1 cellular context compared by ENCODE assay signal in genomic region chr11:11841605-11842425, GRCh38.
A peak's percentile ranks its signal among the peaks of the same experiment; 100 is the strongest.
TF ChIP-seq lines count a peak whose summit lies in the region.

Gene USP47, plus strand, starts transcription at chr11:11841972. Its CDS starts 214 bp downstream, at chr11:11842186.

TF ChIP-seq in HepG2, 621 proteins besides CTCF, POLR2A, EP300 and RAD21 (continued from another document and continues in another):
- TF ChIP-seq, protein P1, sequence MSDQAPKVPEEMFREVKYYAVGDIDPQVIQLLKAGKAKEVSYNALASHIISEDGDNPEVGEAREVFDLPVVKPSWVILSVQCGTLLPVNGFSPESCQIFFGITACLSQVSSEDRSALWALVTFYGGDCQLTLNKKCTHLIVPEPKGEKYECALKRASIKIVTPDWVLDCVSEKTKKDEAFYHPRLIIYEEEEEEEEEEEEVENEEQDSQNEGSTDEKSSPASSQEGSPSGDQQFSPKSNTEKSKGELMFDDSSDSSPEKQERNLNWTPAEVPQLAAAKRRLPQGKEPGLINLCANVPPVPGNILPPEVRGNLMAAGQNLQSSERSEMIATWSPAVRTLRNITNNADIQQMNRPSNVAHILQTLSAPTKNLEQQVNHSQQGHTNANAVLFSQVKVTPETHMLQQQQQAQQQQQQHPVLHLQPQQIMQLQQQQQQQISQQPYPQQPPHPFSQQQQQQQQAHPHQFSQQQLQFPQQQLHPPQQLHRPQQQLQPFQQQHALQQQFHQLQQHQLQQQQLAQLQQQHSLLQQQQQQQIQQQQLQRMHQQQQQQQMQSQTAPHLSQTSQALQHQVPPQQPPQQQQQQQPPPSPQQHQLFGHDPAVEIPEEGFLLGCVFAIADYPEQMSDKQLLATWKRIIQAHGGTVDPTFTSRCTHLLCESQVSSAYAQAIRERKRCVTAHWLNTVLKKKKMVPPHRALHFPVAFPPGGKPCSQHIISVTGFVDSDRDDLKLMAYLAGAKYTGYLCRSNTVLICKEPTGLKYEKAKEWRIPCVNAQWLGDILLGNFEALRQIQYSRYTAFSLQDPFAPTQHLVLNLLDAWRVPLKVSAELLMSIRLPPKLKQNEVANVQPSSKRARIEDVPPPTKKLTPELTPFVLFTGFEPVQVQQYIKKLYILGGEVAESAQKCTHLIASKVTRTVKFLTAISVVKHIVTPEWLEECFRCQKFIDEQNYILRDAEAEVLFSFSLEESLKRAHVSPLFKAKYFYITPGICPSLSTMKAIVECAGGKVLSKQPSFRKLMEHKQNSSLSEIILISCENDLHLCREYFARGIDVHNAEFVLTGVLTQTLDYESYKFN (CRISPR knock-in tag; conservative IDR thresholded peaks at IDR 0.05), result peak; percentile 66
- TF ChIP-seq HNRNPL (IDR thresholded peaks at IDR 0.05; ENCODE audit: low read depth, low read length), result no peak
- TF ChIP-seq ZNF557 (CRISPR knock-in tag; IDR thresholded peaks at IDR 0.05), result 0 out of 2 replicates have a peak, but pooled peaks have one; percentile 15
- TF ChIP-seq HOXA3 (CRISPR knock-in tag; IDR thresholded peaks at IDR 0.05), result peak; percentile 95
- no peak for TF ChIP-seq ZNF496 (CRISPR knock-in tag; IDR thresholded peaks at IDR 0.05; ENCODE audit: insufficient replicate concordance)
- peak; percentile 82 for TF ChIP-seq IRX3 (CRISPR knock-in tag; IDR thresholded peaks at IDR 0.05; ENCODE audit: borderline replicate concordance, low read depth)
- peak; percentile 65; the same call in 1 of the 2 replicates for TF ChIP-seq MYC (CRISPR knock-in tag; IDR thresholded peaks at IDR 0.05; ENCODE audit: borderline replicate concordance)
- 0 out of 2 replicates have a peak, but pooled peaks have one; percentile 74 for TF ChIP-seq ZFP1 (CRISPR knock-in tag; IDR thresholded peaks at IDR 0.05)
- TF ChIP-seq ZBTB7B (CRISPR knock-in tag; IDR thresholded peaks at IDR 0.05), result no peak; the same call in 1 of the 2 replicates
- TF ChIP-seq CENPX (CRISPR knock-in tag; IDR thresholded peaks at IDR 0.05), result no peak
- peak; percentile 59; the same call in 1 of the 2 replicates for TF ChIP-seq KDM5A (IDR thresholded peaks at IDR 0.05; ENCODE audit: borderline replicate concordance, low read length)
- TF ChIP-seq ZNF792 (CRISPR knock-in tag; IDR thresholded peaks at IDR 0.05), result peak; percentile 74
- TF ChIP-seq CCAR2 (optimal IDR thresholded peaks at IDR 0.05; ENCODE audit: low read depth, low read length), result no peak
- peak; percentile 70; the same call in 1 of the 2 replicates for TF ChIP-seq ZMYM2 (CRISPR knock-in tag; IDR thresholded peaks at IDR 0.05)
- peak; percentile 9; the same call in 1 of the 2 replicates for TF ChIP-seq ZNF33B (CRISPR knock-in tag; IDR thresholded peaks at IDR 0.05)
- TF ChIP-seq, protein P2, sequence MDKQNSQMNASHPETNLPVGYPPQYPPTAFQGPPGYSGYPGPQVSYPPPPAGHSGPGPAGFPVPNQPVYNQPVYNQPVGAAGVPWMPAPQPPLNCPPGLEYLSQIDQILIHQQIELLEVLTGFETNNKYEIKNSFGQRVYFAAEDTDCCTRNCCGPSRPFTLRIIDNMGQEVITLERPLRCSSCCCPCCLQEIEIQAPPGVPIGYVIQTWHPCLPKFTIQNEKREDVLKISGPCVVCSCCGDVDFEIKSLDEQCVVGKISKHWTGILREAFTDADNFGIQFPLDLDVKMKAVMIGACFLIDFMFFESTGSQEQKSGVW (CRISPR knock-in tag; IDR thresholded peaks at IDR 0.05; ENCODE audit: borderline replicate concordance), result no peak
- no peak for TF ChIP-seq MAFK (conservative IDR thresholded peaks at IDR 0.05 in 1 of 2, IDR thresholded peaks at IDR 0.05 in 1 of 2; ENCODE audit: low read length in 2 of 2)
- TF ChIP-seq ZFX (CRISPR knock-in tag; IDR thresholded peaks at IDR 0.05; ENCODE audit: low read depth), result peak; percentile 98
- TF ChIP-seq ZNF891 (CRISPR knock-in tag; IDR thresholded peaks at IDR 0.05), result peak; percentile 73
- no peak for TF ChIP-seq ZSCAN20 (CRISPR knock-in tag; IDR thresholded peaks at IDR 0.05; ENCODE audit: borderline replicate concordance)
- TF ChIP-seq, protein P3, sequence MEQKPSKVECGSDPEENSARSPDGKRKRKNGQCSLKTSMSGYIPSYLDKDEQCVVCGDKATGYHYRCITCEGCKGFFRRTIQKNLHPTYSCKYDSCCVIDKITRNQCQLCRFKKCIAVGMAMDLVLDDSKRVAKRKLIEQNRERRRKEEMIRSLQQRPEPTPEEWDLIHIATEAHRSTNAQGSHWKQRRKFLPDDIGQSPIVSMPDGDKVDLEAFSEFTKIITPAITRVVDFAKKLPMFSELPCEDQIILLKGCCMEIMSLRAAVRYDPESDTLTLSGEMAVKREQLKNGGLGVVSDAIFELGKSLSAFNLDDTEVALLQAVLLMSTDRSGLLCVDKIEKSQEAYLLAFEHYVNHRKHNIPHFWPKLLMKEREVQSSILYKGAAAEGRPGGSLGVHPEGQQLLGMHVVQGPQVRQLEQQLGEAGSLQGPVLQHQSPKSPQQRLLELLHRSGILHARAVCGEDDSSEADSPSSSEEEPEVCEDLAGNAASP (CRISPR knock-in tag; IDR thresholded peaks at IDR 0.05; ENCODE audit: borderline replicate concordance), result 0 out of 2 replicates have a peak, but pooled peaks have one; percentile 34
- TF ChIP-seq ZKSCAN8 (CRISPR knock-in tag; IDR thresholded peaks at IDR 0.05; ENCODE audit: borderline replicate concordance), result no peak
- TF ChIP-seq FOSL1 (CRISPR knock-in tag; IDR thresholded peaks at IDR 0.05; ENCODE audit: borderline replicate concordance), result no peak
- no peak for TF ChIP-seq ZNF724P (CRISPR knock-in tag; IDR thresholded peaks at IDR 0.05; ENCODE audit: borderline replicate concordance)
- peak; percentile 90 for TF ChIP-seq ZNF501 (CRISPR knock-in tag; IDR thresholded peaks at IDR 0.05)
- no peak for TF ChIP-seq ZFP36L2 (CRISPR knock-in tag; IDR thresholded peaks at IDR 0.05)
- TF ChIP-seq TP53 (CRISPR knock-in tag; conservative IDR thresholded peaks at IDR 0.05), result no peak
- no peak for TF ChIP-seq ZNF260 (CRISPR knock-in tag; IDR thresholded peaks at IDR 0.05; ENCODE audit: borderline replicate concordance, low read depth)
- peak; percentile 29; the same call in 1 of the 2 replicates for TF ChIP-seq CEBPG (CRISPR knock-in tag; IDR thresholded peaks at IDR 0.05)
- no peak for TF ChIP-seq HNRNPH1 (optimal IDR thresholded peaks at IDR 0.05; ENCODE audit: low read depth, low read length)
- TF ChIP-seq, protein P4, sequence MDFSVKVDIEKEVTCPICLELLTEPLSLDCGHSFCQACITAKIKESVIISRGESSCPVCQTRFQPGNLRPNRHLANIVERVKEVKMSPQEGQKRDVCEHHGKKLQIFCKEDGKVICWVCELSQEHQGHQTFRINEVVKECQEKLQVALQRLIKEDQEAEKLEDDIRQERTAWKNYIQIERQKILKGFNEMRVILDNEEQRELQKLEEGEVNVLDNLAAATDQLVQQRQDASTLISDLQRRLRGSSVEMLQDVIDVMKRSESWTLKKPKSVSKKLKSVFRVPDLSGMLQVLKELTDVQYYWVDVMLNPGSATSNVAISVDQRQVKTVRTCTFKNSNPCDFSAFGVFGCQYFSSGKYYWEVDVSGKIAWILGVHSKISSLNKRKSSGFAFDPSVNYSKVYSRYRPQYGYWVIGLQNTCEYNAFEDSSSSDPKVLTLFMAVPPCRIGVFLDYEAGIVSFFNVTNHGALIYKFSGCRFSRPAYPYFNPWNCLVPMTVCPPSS (IDR thresholded peaks at IDR 0.05), result no peak
- no peak for TF ChIP-seq RFX5 (IDR thresholded peaks at IDR 0.05; ENCODE audit: low read depth, low read length)
- TF ChIP-seq NCOR1 (IDR thresholded peaks at IDR 0.05; ENCODE audit: borderline replicate concordance, low read length), result peak; percentile 28; the same call in 1 of the 2 replicates
- peak; percentile 65 for TF ChIP-seq AGO1 (IDR thresholded peaks at IDR 0.05; ENCODE audit: low read depth, low read length, poor library complexity, severe bottlenecking)
- TF ChIP-seq ATF7-NPFF (CRISPR knock-in tag; IDR thresholded peaks at IDR 0.05; ENCODE audit: low read depth), result no peak; the same call in 1 of the 2 replicates
- TF ChIP-seq ZNF253 (CRISPR knock-in tag; IDR thresholded peaks at IDR 0.05; ENCODE audit: borderline replicate concordance), result no peak; the same call in 1 of the 2 replicates
- TF ChIP-seq ZNF205 (CRISPR knock-in tag; IDR thresholded peaks at IDR 0.05), result 0 out of 2 replicates have a peak, but pooled peaks have one; percentile 75
- TF ChIP-seq AKAP8 (CRISPR knock-in tag; IDR thresholded peaks at IDR 0.05), result no peak
- peak; percentile 56 for TF ChIP-seq FOXA3 (CRISPR knock-in tag; IDR thresholded peaks at IDR 0.05)
- peak; percentile 58; the same call in 1 of the 2 replicates for TF ChIP-seq ZNF343 (CRISPR knock-in tag; IDR thresholded peaks at IDR 0.05)
- peak; percentile 72; the same call in 1 of the 2 replicates for TF ChIP-seq ZNF775 (CRISPR knock-in tag; IDR thresholded peaks at IDR 0.05; ENCODE audit: borderline replicate concordance)
- no peak for TF ChIP-seq GPBP1L1 (CRISPR knock-in tag; IDR thresholded peaks at IDR 0.05)
- 0 out of 2 replicates have a peak, but pooled peaks have one; percentile 37 for TF ChIP-seq ZSCAN31 (CRISPR knock-in tag; IDR thresholded peaks at IDR 0.05; ENCODE audit: low read depth)
- TF ChIP-seq HNF4G (IDR thresholded peaks at IDR 0.05; ENCODE audit: borderline replicate concordance, low read depth, low read length), result no peak
- TF ChIP-seq HNF4G (CRISPR knock-in tag; IDR thresholded peaks at IDR 0.05; ENCODE audit: borderline replicate concordance, low read depth), result 0 out of 2 replicates have a peak, but pooled peaks have one; percentile 59
- TF ChIP-seq CAMTA2 (CRISPR knock-in tag; IDR thresholded peaks at IDR 0.05; ENCODE audit: borderline replicate concordance), result peak; percentile 89; the same call in 1 of the 2 replicates
- TF ChIP-seq TGIF2 (CRISPR knock-in tag; IDR thresholded peaks at IDR 0.05), result 0 out of 2 replicates have a peak, but pooled peaks have one; percentile 29
- TF ChIP-seq NFIC (IDR thresholded peaks at IDR 0.05; ENCODE audit: low read length), result no peak
- peak; percentile 29; the same call in 1 of the 2 replicates for TF ChIP-seq GATAD2A (CRISPR knock-in tag; IDR thresholded peaks at IDR 0.05)
- peak; percentile 96 for TF ChIP-seq RARG (CRISPR knock-in tag; IDR thresholded peaks at IDR 0.05; ENCODE audit: low read depth)
- TF ChIP-seq, protein P5, sequence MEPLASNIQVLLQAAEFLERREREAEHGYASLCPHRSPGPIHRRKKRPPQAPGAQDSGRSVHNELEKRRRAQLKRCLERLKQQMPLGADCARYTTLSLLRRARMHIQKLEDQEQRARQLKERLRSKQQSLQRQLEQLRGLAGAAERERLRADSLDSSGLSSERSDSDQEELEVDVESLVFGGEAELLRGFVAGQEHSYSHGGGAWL (CRISPR knock-in tag; IDR thresholded peaks at IDR 0.05), result peak; percentile 74
- peak; percentile 94; the same call in 1 of the 2 replicates for TF ChIP-seq MTERF4 (CRISPR knock-in tag; IDR thresholded peaks at IDR 0.05)
- 0 out of 2 replicates have a peak, but pooled peaks have one; percentile 23 for TF ChIP-seq ZNF224 (CRISPR knock-in tag; IDR thresholded peaks at IDR 0.05)
- TF ChIP-seq SETDB1 (CRISPR knock-in tag; IDR thresholded peaks at IDR 0.05; ENCODE audit: borderline replicate concordance), result no peak
- TF ChIP-seq RBAK (CRISPR knock-in tag; IDR thresholded peaks at IDR 0.05), result no peak
- TF ChIP-seq ZNF441 (CRISPR knock-in tag; IDR thresholded peaks at IDR 0.05; ENCODE audit: borderline replicate concordance), result 0 out of 2 replicates have a peak, but pooled peaks have one; percentile 13
- TF ChIP-seq CSRNP2 (CRISPR knock-in tag; conservative IDR thresholded peaks at IDR 0.05; ENCODE audit: low read depth), result no peak
- no peak for TF ChIP-seq ZFP36 (IDR thresholded peaks at IDR 0.05; ENCODE audit: borderline replicate concordance, low read depth, low read length, partially characterized antibody)
- TF ChIP-seq, protein P6, sequence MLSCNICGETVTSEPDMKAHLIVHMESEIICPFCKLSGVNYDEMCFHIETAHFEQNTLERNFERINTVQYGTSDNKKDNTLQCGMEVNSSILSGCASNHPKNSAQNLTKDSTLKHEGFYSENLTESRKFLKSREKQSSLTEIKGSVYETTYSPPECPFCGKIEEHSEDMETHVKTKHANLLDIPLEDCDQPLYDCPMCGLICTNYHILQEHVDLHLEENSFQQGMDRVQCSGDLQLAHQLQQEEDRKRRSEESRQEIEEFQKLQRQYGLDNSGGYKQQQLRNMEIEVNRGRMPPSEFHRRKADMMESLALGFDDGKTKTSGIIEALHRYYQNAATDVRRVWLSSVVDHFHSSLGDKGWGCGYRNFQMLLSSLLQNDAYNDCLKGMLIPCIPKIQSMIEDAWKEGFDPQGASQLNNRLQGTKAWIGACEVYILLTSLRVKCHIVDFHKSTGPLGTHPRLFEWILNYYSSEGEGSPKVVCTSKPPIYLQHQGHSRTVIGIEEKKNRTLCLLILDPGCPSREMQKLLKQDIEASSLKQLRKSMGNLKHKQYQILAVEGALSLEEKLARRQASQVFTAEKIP (CRISPR knock-in tag; IDR thresholded peaks at IDR 0.05; ENCODE audit: borderline replicate concordance), result no peak
- peak; percentile 99 for TF ChIP-seq PHF8 (CRISPR knock-in tag; IDR thresholded peaks at IDR 0.05)
